ENCODE assay signal across 10 cellular contexts in the genomic region with DNA sequence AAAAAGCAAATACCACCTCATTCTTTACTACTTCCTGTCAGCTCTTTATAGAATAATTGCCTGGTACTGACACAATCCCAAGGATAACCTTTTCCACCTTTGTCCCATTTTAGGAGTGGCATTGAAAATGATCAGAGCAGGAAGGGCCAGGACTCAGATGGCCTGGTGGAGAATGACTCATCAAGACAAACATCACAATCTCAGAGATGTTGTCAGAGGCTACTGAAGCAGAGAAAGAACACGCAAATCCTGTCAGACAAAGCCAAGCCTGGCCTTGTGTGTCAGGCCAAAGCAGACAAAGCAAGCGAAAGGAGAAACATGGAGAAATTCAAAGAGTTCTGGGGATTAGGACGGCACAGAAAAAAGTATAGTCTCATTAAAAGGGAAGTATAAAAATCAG.
DNase-seq lines count a peak whose midpoint lies in the region; ATAC-seq and TF ChIP-seq lines count a peak whose summit lies in the region.
"Had no signal": no experiment of that assay in that cellular context is flagged by ENCODE, and none has a peak within 500 bp of the region (broad histone marks: within the 10 kb centered on the region; RNA-seq: fewer than 3 reads in every experiment).

No MANE protein-coding gene starts in this region.

- H3K27me3 ChIP-seq in RWPE2 (ENCODE audit: insufficient read depth, poor library complexity, severe bottlenecking), result no peaks in the 10 kb centered on the region

- peak; percentile 88 for ATAC-seq in RWPE2 (ENCODE audit: low read depth)
- no peak for ATAC-seq in GM19463 (IDR thresholded peaks at IDR 0.05; ENCODE audit: unreplicated experiment)
- ATAC-seq: stimulated activated naive B cell treated with anti-CD40 and anti-IgM and Interleukin-4, amounts not matched to agents 10 μg/mL and 1 μg/mL and 100 μg/mL, for 72 hours had no signal

- H3K36me3 ChIP-seq in RWPE2 (ENCODE audit: low read depth), result peaks cover 54% of the 10 kb centered on the region

- TF ChIP-seq CTCF in RWPE2 (IDR thresholded peaks at IDR 0.05; ENCODE audit: poor library complexity, severe bottlenecking), result no peak
- no peak for TF ChIP-seq CTCF in foreskin fibroblast (IDR thresholded peaks at IDR 0.05; ENCODE audit: low read depth, low read length)

- DNase-seq in HCEC 1CT (peak; percentile 67), RWPE2 (ENCODE audit: low spot score) (no peak), foreskin fibroblast (peak; percentile 67 to 77), skeletal muscle cell (ENCODE audit: low read depth) (peak; percentile 36), pons (ENCODE audit: low spot score) (no peak), KG1 (lab: John Stamatoyannopoulos, UW) (no peak), inferior parietal cortex (ENCODE audit: extremely low spot score) (no peak)
- DNase-seq: stimulated activated naive B cell treated with anti-CD40 and anti-IgM and Interleukin-4, amounts not matched to agents 10 μg/mL and 1 μg/mL and 100 μg/mL, for 72 hours; T-helper 2 cell had no signal

- H3K4me3 ChIP-seq in RWPE2 (ENCODE audit: severe bottlenecking) (no peak overlapping the region), foreskin fibroblast (ENCODE audit: low read depth in 1 of 2, low read length in 2 of 2) (no peak overlapping the region), skeletal muscle cell (ENCODE audit: low read depth, low read length) (no peak overlapping the region)

- H3K9me3 ChIP-seq in RWPE2 (ENCODE audit: severe bottlenecking), result no peaks in the 10 kb centered on the region

- H3K27ac ChIP-seq in RWPE2 (ENCODE audit: poor library complexity, severe bottlenecking), result peak overlapping the region; percentile 72

- H3K4me1 ChIP-seq in RWPE2 (ENCODE audit: insufficient read depth, poor library complexity, severe bottlenecking), result peaks cover 42% of the 10 kb centered on the region

Comparison
In these comparisons a context has a peak if more than half of its experiments do, and no peak if none do; other contexts are left out.
1. DNase-seq: peak in HCEC 1CT (single experiment), foreskin fibroblast (2 of 2) and skeletal muscle cell (single experiment); none in RWPE2 (single experiment), pons (single experiment), KG1 (single experiment) and inferior parietal cortex (single experiment).